ENCODE assay signal across 18 cellular contexts in the genomic region with DNA sequence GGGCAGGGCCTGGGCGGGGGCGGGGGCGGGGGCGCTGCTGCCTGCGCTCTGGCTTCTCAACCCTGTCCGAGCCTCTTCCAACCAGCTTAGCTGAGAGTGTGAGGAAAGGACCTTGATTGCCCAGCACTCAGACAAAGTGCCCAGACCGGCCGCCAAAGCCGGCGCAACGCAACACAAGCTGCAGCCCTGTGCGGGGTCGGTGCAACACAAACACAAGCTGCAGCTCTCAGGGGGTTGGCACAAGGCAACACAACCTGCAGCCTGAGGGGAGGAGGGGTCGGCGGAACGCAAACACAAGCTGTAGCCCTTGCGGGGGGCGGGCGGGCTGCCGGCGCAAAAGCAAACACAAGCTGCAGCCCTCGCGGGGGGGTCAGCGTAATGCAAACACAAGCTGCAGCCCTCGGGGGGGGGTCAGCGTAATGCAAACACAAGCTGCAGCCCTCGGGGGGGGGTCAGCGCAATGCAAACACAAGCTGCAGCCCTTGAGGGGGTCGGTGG. TPM values are rescaled to one million over a fixed set of nuclear protein-coding genes. Genes with fewer than 3 reads are reported as not detected.
DNase-seq lines count a peak whose midpoint lies in the region; TF ChIP-seq lines count a peak whose summit lies in the region.
"Had no signal": no experiment of that assay in that cellular context is flagged by ENCODE, and none has a peak within 500 bp of the region (broad histone marks: within the 10 kb centered on the region; RNA-seq: fewer than 3 reads in every experiment).

No MANE protein-coding gene starts in this region.

- H3K4me1 ChIP-seq in stomach: peaks cover 0 to 22% (median 15%) of the 10 kb centered on the region in 4 donors
- H3K4me1 ChIP-seq: Caco-2, uterus had no signal

- intact Hi-C loops in stomach (cut with DNase I; ENCODE audit: low total_unique reads): no loop called here

- H3K4me3 ChIP-seq in stomach: peak overlapping the region in 3 of 4 donors; percentile 12 to 25 (median 13)
- H3K4me3 ChIP-seq: gastroesophageal sphincter, skin epidermis, uterus had no signal

- H3K27me3 ChIP-seq in stomach: no peaks in the 10 kb centered on the region
- H3K27me3 ChIP-seq: gastroesophageal sphincter, uterus had no signal

- no peak for TF ChIP-seq EP300 in stomach (IDR thresholded peaks at IDR 0.05)

- no peak for TF ChIP-seq POLR2A in stomach (IDR thresholded peaks at IDR 0.05)

- H3K36me3 ChIP-seq in stomach: peaks cover 16 to 83% (median 70%) of the 10 kb centered on the region in 4 donors
- H3K36me3 ChIP-seq: uterus had no signal

- 18 to 45% (median 22%) methylated on average over 22 to 29 of the region's 29 CpGs for WGBS in stomach, 5 donors

- peak overlapping the region; percentile 60 for H3K27ac ChIP-seq in cingulate gyrus (ENCODE audit: low read depth, low read length)
- no peak overlapping the region for H3K27ac ChIP-seq in stomach
- H3K27ac ChIP-seq: gastroesophageal sphincter, skin epidermis, uterus had no signal

- TF ChIP-seq CTCF in stomach (IDR thresholded peaks at IDR 0.05): no peak

- no peaks in the 10 kb centered on the region for H3K9me3 ChIP-seq in stomach
- H3K9me3 ChIP-seq: Caco-2, gastroesophageal sphincter, uterus had no signal

- DNase-seq in NCI-H2081 (lab: John Stamatoyannopoulos, UW) (peak; percentile 38 to 68), NCI-H2081 treated with DMSO at 0.1 percent for 48 hours (lab: John Stamatoyannopoulos, UW) (no peak), NCI-H69 (lab: John Stamatoyannopoulos, UW) (peak; percentile 90), stomach (peak; percentile 37), iPS-NIHi7 (ENCODE audit: extremely low spot score) (no peak), AG08396 (ENCODE audit: low spot score) (no peak)
- DNase-seq in activated naive CD4-positive, alpha-beta T cell (lab: John Stamatoyannopoulos, UW): no peak
- DNase-seq: activated CD4-positive, CD25-positive, alpha-beta regulatory T cell; Caco-2; GOT3; NCI-H1436 treated with DMSO at 0.1 percent for 48 hours; occipital lobe; OCI-M1; stimulated activated naive CD4-positive, alpha-beta T cell treated with Interleukin-2 at 50 U/mL for 16 hours; uterus had no signal

RNA-seq across cellular contexts. Expression of a gene that starts 60.0 kb away (rescaled TPM):
- total RNA-seq in stomach: 100 to 1,000 TPM in 2 of 5 donors, 10 to 100 TPM in 3; 25.5 to 119 (median 69.4) TPM
- 10 to 100 TPM; 28.5 to 37.8 (median 33.9) TPM for polyA plus RNA-seq in stomach

Comparison
In these comparisons a context has a peak if more than half of its experiments do, and no peak if none do; other contexts are left out.
1. DNase-seq: peak in NCI-H2081 (2 of 2), NCI-H69 (single experiment) and stomach (single experiment); none in NCI-H2081 treated with DMSO at 0.1 percent for 48 hours (single experiment), activated naive CD4-positive, alpha-beta T cell (0 of 4), iPS-NIHi7 (single experiment) and AG08396 (single experiment).